Comparison of ENCODE assay signal across 9 cellular contexts in genomic region chr19:3285647-3286176, GRCh38.
A peak's percentile ranks its signal among the peaks of the same experiment; 100 is the strongest.
DNase-seq lines count a peak whose midpoint lies in the region; ATAC-seq and TF ChIP-seq lines count a peak whose summit lies in the region.
"Had no signal": no experiment of that assay in that cellular context is flagged by ENCODE, and none has a peak within 500 bp of the region (broad histone marks: within the 10 kb centered on the region; RNA-seq: fewer than 3 reads in every experiment).

No MANE protein-coding gene starts in this region.

- no peak for ATAC-seq in activated naive CD8-positive, alpha-beta T cell treated with anti-CD3 and anti-CD28 coated beads, Interleukin-2, amount 10 ng/mL, durations not matched to agents 7 days and 5 days (ENCODE audit: low read depth)
- ATAC-seq in left lobe of liver, result peak; percentile 31

- H3K27me3 Mint-ChIP-seq in activated naive CD8-positive, alpha-beta T cell treated with anti-CD3 and anti-CD28 coated beads, Interleukin-2, amount 10 ng/mL, durations not matched to agents 7 days and 5 days, result peaks cover 17% of the 10 kb centered on the region
- H3K27me3 Mint-ChIP-seq in activated naive CD8-positive, alpha-beta T cell treated with anti-CD3 and anti-CD28 coated beads for 36 hours, result peaks cover 33% of the 10 kb centered on the region
- peaks cover 16% of the 10 kb centered on the region for H3K27me3 Mint-ChIP-seq in type B pancreatic cell

- H3K27ac Mint-ChIP-seq in activated naive CD8-positive, alpha-beta T cell treated with anti-CD3 and anti-CD28 coated beads, Interleukin-2, amount 10 ng/mL, durations not matched to agents 7 days and 5 days, result no peak overlapping the region
- no peak overlapping the region for H3K27ac Mint-ChIP-seq in activated naive CD8-positive, alpha-beta T cell treated with anti-CD3 and anti-CD28 coated beads for 36 hours
- no peak overlapping the region for H3K27ac Mint-ChIP-seq in type B pancreatic cell
- H3K27ac Mint-ChIP-seq: dendritic cell treated with granulocyte-macrophage colony-stimulating factor and Interleukin-4, amounts not matched to agents 40 ng/mL and 50 ng/mL, for 4 days had no signal

- no peaks in the 10 kb centered on the region for H3K9me3 Mint-ChIP-seq in activated naive CD8-positive, alpha-beta T cell treated with anti-CD3 and anti-CD28 coated beads, Interleukin-2, amount 10 ng/mL, durations not matched to agents 7 days and 5 days
- H3K9me3 Mint-ChIP-seq in activated naive CD8-positive, alpha-beta T cell treated with anti-CD3 and anti-CD28 coated beads for 36 hours, result no peaks in the 10 kb centered on the region
- H3K9me3 Mint-ChIP-seq in type B pancreatic cell, result no peaks in the 10 kb centered on the region
- H3K9me3 Mint-ChIP-seq: dendritic cell treated with granulocyte-macrophage colony-stimulating factor and Interleukin-4, amounts not matched to agents 40 ng/mL and 50 ng/mL, for 4 days had no signal

- no peak overlapping the region for H3K4me3 Mint-ChIP-seq in activated naive CD8-positive, alpha-beta T cell treated with anti-CD3 and anti-CD28 coated beads, Interleukin-2, amount 10 ng/mL, durations not matched to agents 7 days and 5 days
- no peak overlapping the region for H3K4me3 Mint-ChIP-seq in activated naive CD8-positive, alpha-beta T cell treated with anti-CD3 and anti-CD28 coated beads for 36 hours
- peak overlapping the region; percentile 64 for H3K4me3 Mint-ChIP-seq in type B pancreatic cell

- TF ChIP-seq CTCF in type B pancreatic cell (conservative IDR thresholded peaks at IDR 0.05), result no peak

- no peaks in the 10 kb centered on the region for H3K36me3 Mint-ChIP-seq in activated naive CD8-positive, alpha-beta T cell treated with anti-CD3 and anti-CD28 coated beads, Interleukin-2, amount 10 ng/mL, durations not matched to agents 7 days and 5 days
- no peaks in the 10 kb centered on the region for H3K36me3 Mint-ChIP-seq in activated naive CD8-positive, alpha-beta T cell treated with anti-CD3 and anti-CD28 coated beads for 36 hours
- H3K36me3 Mint-ChIP-seq in type B pancreatic cell, result no peaks in the 10 kb centered on the region

- peak; percentile 58 for DNase-seq in activated naive CD8-positive, alpha-beta T cell treated with anti-CD3 and anti-CD28 coated beads, Interleukin-2, amount 10 ng/mL, durations not matched to agents 7 days and 5 days
- DNase-seq in activated naive CD8-positive, alpha-beta T cell treated with anti-CD3 and anti-CD28 coated beads for 36 hours, result no peak
- peak; percentile 49 for DNase-seq in activated naive CD4-positive, alpha-beta T cell treated with anti-CD3 and anti-CD28 coated beads, Interleukin-2, amount 50 U/mL, for 16 hours
- no peak for DNase-seq in left lobe of liver (ENCODE audit: low spot score)
- no peak for DNase-seq in type B pancreatic cell (ENCODE audit: extremely low spot score, unreplicated experiment)
- DNase-seq in retina, result no peak
- DNase-seq in NCI-H2227 (lab: John Stamatoyannopoulos, UW; ENCODE audit: unreplicated experiment), result no peak
- DNase-seq in epidermal melanocyte (ENCODE audit: insufficient read length, low spot score), result no peak

- POLR2A ChIA-PET in activated naive CD8-positive, alpha-beta T cell treated with anti-CD3 and anti-CD28 coated beads, Interleukin-2, amount 10 ng/mL, durations not matched to agents 7 days and 5 days (lab: Charles Lee), result interaction anchor here (2.1 kb wide), 1 partner anchor 10 kb away, joined by 12 read pairs; no protein-coding TSS in a partner anchor

- peaks cover 12% of the 10 kb centered on the region for H3K4me1 Mint-ChIP-seq in activated naive CD8-positive, alpha-beta T cell treated with anti-CD3 and anti-CD28 coated beads, Interleukin-2, amount 10 ng/mL, durations not matched to agents 7 days and 5 days
- peaks cover 2% of the 10 kb centered on the region for H3K4me1 Mint-ChIP-seq in activated naive CD8-positive, alpha-beta T cell treated with anti-CD3 and anti-CD28 coated beads for 36 hours
- no peaks in the 10 kb centered on the region for H3K4me1 Mint-ChIP-seq in type B pancreatic cell (ENCODE audit: unreplicated experiment)

Comparison
In these comparisons a context has a peak if more than half of its experiments do, and no peak if none do; other contexts are left out.
1. DNase-seq: peak in activated naive CD8-positive, alpha-beta T cell treated with anti-CD3 and anti-CD28 coated beads, Interleukin-2, amount 10 ng/mL, durations not matched to agents 7 days and 5 days (single experiment) and activated naive CD4-positive, alpha-beta T cell treated with anti-CD3 and anti-CD28 coated beads, Interleukin-2, amount 50 U/mL, for 16 hours (single experiment); none in activated naive CD8-positive, alpha-beta T cell treated with anti-CD3 and anti-CD28 coated beads for 36 hours (single experiment), left lobe of liver (single experiment), type B pancreatic cell (single experiment), retina (single experiment), NCI-H2227 (single experiment) and epidermal melanocyte (single experiment).